Comparison of ENCODE assay signal across 8 cellular contexts in the genomic region with DNA sequence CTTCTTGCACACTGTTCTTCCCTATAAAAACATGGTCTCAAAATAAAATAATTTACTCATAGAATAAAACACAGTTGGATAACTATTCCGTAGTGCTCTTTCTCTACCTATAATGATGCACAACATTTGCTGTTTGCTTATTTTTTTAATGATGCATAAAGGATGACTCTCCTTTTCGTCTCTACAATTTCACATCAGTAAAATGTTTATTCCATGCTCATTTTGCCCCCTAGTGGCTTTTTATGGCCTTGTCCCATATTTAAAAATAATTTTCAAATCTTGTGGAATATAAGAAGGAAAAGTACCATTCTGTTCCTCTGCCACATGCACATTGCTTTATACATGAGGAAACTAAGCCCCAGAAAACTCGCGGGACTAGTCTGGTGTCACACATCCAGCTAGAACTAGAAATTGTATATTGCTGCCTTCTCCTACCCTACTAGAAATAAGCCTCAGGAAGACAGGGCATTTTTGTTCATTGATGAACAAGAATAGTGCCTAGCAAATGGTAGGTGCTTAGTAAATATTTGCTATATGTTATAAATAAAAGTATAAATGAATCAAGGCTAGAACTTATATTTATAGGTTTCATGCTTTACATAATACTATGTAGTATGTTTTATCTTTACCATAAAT. TPM values are rescaled to one million over a fixed set of nuclear protein-coding genes. Genes with fewer than 3 reads are reported as not detected.
A peak's percentile ranks its signal among the peaks of the same experiment; 100 is the strongest.
DNase-seq lines count a peak whose midpoint lies in the region; ATAC-seq and TF ChIP-seq lines count a peak whose summit lies in the region.

No MANE protein-coding gene starts in this region.

- CTCF ChIA-PET in activated CD8-positive, alpha-beta T cell treated with anti-CD3 and anti-CD28 coated beads for 36 hours (lab: Charles Lee) = interaction anchor here (0.6 to 1.8 kb wide), 5 partner anchors 8 to 82 kb away, joined by 3 to 5 read pairs (median 3); no protein-coding TSS in a partner anchor
- CTCF ChIA-PET in activated CD8-positive, alpha-beta T cell treated with anti-CD3 and anti-CD28 coated beads, Interleukin-2, amount 10 ng/mL, durations not matched to agents 7 days and 5 days (lab: Charles Lee) = interaction anchor here (0.6 to 1.4 kb wide), 4 partner anchors 9 to 578 kb away, joined by 3 to 9 read pairs (median 4); a partner anchor contains a TSS

- peaks cover 38% of the 10 kb centered on the region for H3K4me1 Mint-ChIP-seq in activated CD8-positive, alpha-beta T cell treated with anti-CD3 and anti-CD28 coated beads for 36 hours (ENCODE audit: low read depth)
- H3K4me1 Mint-ChIP-seq in activated CD8-positive, alpha-beta T cell treated with anti-CD3 and anti-CD28 coated beads, Interleukin-2, amount 10 ng/mL, durations not matched to agents 7 days and 5 days (ENCODE audit: low read depth) = peaks cover 43% of the 10 kb centered on the region
- H3K4me1 Mint-ChIP-seq in neural crest cell = no peaks in the 10 kb centered on the region

- no peak for DNase-seq in activated CD8-positive, alpha-beta T cell treated with anti-CD3 and anti-CD28 coated beads for 36 hours
- DNase-seq in activated CD8-positive, alpha-beta T cell treated with anti-CD3 and anti-CD28 coated beads, Interleukin-2, amount 10 ng/mL, durations not matched to agents 7 days and 5 days = no peak
- DNase-seq in NCI-H69 (lab: John Stamatoyannopoulos, UW) (peak; percentile 65), choroid plexus epithelial cell (ENCODE audit: low read depth) (peak; percentile 65), neural crest cell (ENCODE audit: low read depth, low spot score) (no peak)

- no peaks in the 10 kb centered on the region for H3K36me3 Mint-ChIP-seq in activated CD8-positive, alpha-beta T cell treated with anti-CD3 and anti-CD28 coated beads for 36 hours (ENCODE audit: low read depth)
- no peaks in the 10 kb centered on the region for H3K36me3 Mint-ChIP-seq in activated CD8-positive, alpha-beta T cell treated with anti-CD3 and anti-CD28 coated beads, Interleukin-2, amount 10 ng/mL, durations not matched to agents 7 days and 5 days (ENCODE audit: low read depth)
- H3K36me3 Mint-ChIP-seq in neural crest cell (ENCODE audit: low read depth) = no peaks in the 10 kb centered on the region

- no peak overlapping the region for H3K27ac Mint-ChIP-seq in activated CD8-positive, alpha-beta T cell treated with anti-CD3 and anti-CD28 coated beads for 36 hours
- no peak overlapping the region for H3K27ac Mint-ChIP-seq in activated CD8-positive, alpha-beta T cell treated with anti-CD3 and anti-CD28 coated beads, Interleukin-2, amount 10 ng/mL, durations not matched to agents 7 days and 5 days
- H3K27ac Mint-ChIP-seq in neural crest cell (ENCODE audit: unreplicated experiment) = no peak overlapping the region

- H3K4me3 Mint-ChIP-seq in activated CD8-positive, alpha-beta T cell treated with anti-CD3 and anti-CD28 coated beads for 36 hours = no peak overlapping the region
- no peak overlapping the region for H3K4me3 Mint-ChIP-seq in activated CD8-positive, alpha-beta T cell treated with anti-CD3 and anti-CD28 coated beads, Interleukin-2, amount 10 ng/mL, durations not matched to agents 7 days and 5 days
- H3K4me3 Mint-ChIP-seq in neural crest cell = no peak overlapping the region

- H3K4me3 ChIP-seq in choroid plexus epithelial cell (ENCODE audit: low read depth, low read length) = no peak overlapping the region

- TF ChIP-seq CTCF in activated CD8-positive, alpha-beta T cell treated with anti-CD3 and anti-CD28 coated beads for 36 hours (IDR thresholded peaks at IDR 0.05) = peak; percentile 82
- TF ChIP-seq CTCF in choroid plexus epithelial cell (conservative IDR thresholded peaks at IDR 0.05; ENCODE audit: low read depth, low read length) (peak; percentile 62), neural crest cell (conservative IDR thresholded peaks at IDR 0.05) (peak; percentile 79)

- intact Hi-C loops in activated CD8-positive, alpha-beta T cell treated with anti-CD3 and anti-CD28 coated beads for 36 hours (cut with micrococcal nuclease) = loop anchor here (10.0 kb wide), 2 partner anchors 359 to 1179 kb away; no protein-coding TSS in a partner anchor

- ATAC-seq in activated CD8-positive, alpha-beta T cell treated with anti-CD3 and anti-CD28 coated beads for 36 hours = no peak
- no peak for ATAC-seq in activated CD8-positive, alpha-beta T cell treated with anti-CD3 and anti-CD28 coated beads, Interleukin-2, amount 10 ng/mL, durations not matched to agents 7 days and 5 days
- no peak for ATAC-seq in HG03469 (IDR thresholded peaks at IDR 0.05; ENCODE audit: unreplicated experiment)
- ATAC-seq in HG03460 (IDR thresholded peaks at IDR 0.05; ENCODE audit: unreplicated experiment) = no peak
- ATAC-seq in HG03039 (IDR thresholded peaks at IDR 0.05; ENCODE audit: unreplicated experiment) = no peak

- H3K9me3 Mint-ChIP-seq in activated CD8-positive, alpha-beta T cell treated with anti-CD3 and anti-CD28 coated beads for 36 hours = no peaks in the 10 kb centered on the region
- no peaks in the 10 kb centered on the region for H3K9me3 Mint-ChIP-seq in activated CD8-positive, alpha-beta T cell treated with anti-CD3 and anti-CD28 coated beads, Interleukin-2, amount 10 ng/mL, durations not matched to agents 7 days and 5 days (ENCODE audit: insufficient read depth)
- H3K9me3 Mint-ChIP-seq in neural crest cell = no peaks in the 10 kb centered on the region

- POLR2A ChIA-PET in activated CD8-positive, alpha-beta T cell treated with anti-CD3 and anti-CD28 coated beads for 36 hours (lab: Charles Lee) = no interaction called here
- POLR2A ChIA-PET in activated CD8-positive, alpha-beta T cell treated with anti-CD3 and anti-CD28 coated beads, Interleukin-2, amount 10 ng/mL, durations not matched to agents 7 days and 5 days (lab: Charles Lee) = interaction anchor here (1.3 kb wide), 1 partner anchor 13 kb away, joined by 4 read pairs; a partner anchor contains a TSS

- no peaks in the 10 kb centered on the region for H3K27me3 Mint-ChIP-seq in activated CD8-positive, alpha-beta T cell treated with anti-CD3 and anti-CD28 coated beads for 36 hours
- H3K27me3 Mint-ChIP-seq in activated CD8-positive, alpha-beta T cell treated with anti-CD3 and anti-CD28 coated beads, Interleukin-2, amount 10 ng/mL, durations not matched to agents 7 days and 5 days (ENCODE audit: low read depth) = no peaks in the 10 kb centered on the region
- peaks cover 3% of the 10 kb centered on the region for H3K27me3 Mint-ChIP-seq in neural crest cell (ENCODE audit: low read depth)

RNA-seq across cellular contexts. Expression of a gene that starts 12.7 kb away (rescaled TPM):
- under 1 TPM; 0.27 to 0.29 TPM for total RNA-seq in activated CD8-positive, alpha-beta T cell treated with anti-CD3 and anti-CD28 coated beads for 36 hours
- total RNA-seq in activated CD8-positive, alpha-beta T cell treated with anti-CD3 and anti-CD28 coated beads, Interleukin-2, amount 10 ng/mL, durations not matched to agents 7 days and 5 days = under 1 TPM in 1 of 2 experiments, not detected in 1; 0.08 TPM
- total RNA-seq in neural crest cell = 0.37 and 0.52 TPM in 2 replicates

RNA-seq across cellular contexts. Expression of a gene that starts 12.9 kb away (rescaled TPM):
- total RNA-seq in activated CD8-positive, alpha-beta T cell treated with anti-CD3 and anti-CD28 coated beads for 36 hours = 10 to 100 TPM; 38.5 to 39.7 TPM
- 10 to 100 TPM; 35.2 to 38.1 TPM for total RNA-seq in activated CD8-positive, alpha-beta T cell treated with anti-CD3 and anti-CD28 coated beads, Interleukin-2, amount 10 ng/mL, durations not matched to agents 7 days and 5 days
- total RNA-seq in neural crest cell = 40.5 and 42.1 TPM in 2 replicates

Comparison
In these comparisons a context has a peak if more than half of its experiments do, and no peak if none do; other contexts are left out.
1. DNase-seq: peak in NCI-H69 (single experiment) and choroid plexus epithelial cell (single experiment); none in activated CD8-positive, alpha-beta T cell treated with anti-CD3 and anti-CD28 coated beads for 36 hours (single experiment), activated CD8-positive, alpha-beta T cell treated with anti-CD3 and anti-CD28 coated beads, Interleukin-2, amount 10 ng/mL, durations not matched to agents 7 days and 5 days (single experiment) and neural crest cell (single experiment).
2. Peak in every context shown above with its lines, with median percentiles within 50 percentile points of each other: CTCF ChIP-seq.